Comparison of ENCODE assay signal across 16 cellular contexts in genomic region chr15:83753872-83754493, GRCh38.
DNase-seq lines count a peak whose midpoint lies in the region; ATAC-seq and TF ChIP-seq lines count a peak whose summit lies in the region.
"Had no signal": no experiment of that assay in that cellular context is flagged by ENCODE, and none has a peak within 500 bp of the region (broad histone marks: within the 10 kb centered on the region; RNA-seq: fewer than 3 reads in every experiment).

No MANE protein-coding gene starts in this region.

- DNase-seq in right cardiac atrium (no peak), right atrium auricular region (ENCODE audit: low spot score) (no peak), epithelial cell of prostate (ENCODE audit: low read depth, low spot score) (peak; percentile 61), prostate gland (ENCODE audit: low spot score) (peak; percentile 8), mesothelial cell of epicardium (ENCODE audit: low spot score in 2 of 2, unreplicated experiment in 2 of 2) (no peak), anterior cingulate cortex (lab: John Stamatoyannopoulos, UW) (no peak), nucleus accumbens (lab: John Stamatoyannopoulos, UW) (no peak)
- DNase-seq: CD8-positive, alpha-beta T cell; DMS79 treated with DMSO at 0.1 percent for 48 hours; NCI-H1105; NCI-H2081; NCI-H2171 treated with DMSO at 0.1 percent for 48 hours; NK-92 treated with Interleukin-12 subunit alpha and Interleukin-12 subunit beta, amount 100 ng/mL, for 24 hours; SHP77 had no signal

- no peak overlapping the region for H3K27ac Mint-ChIP-seq in mesothelial cell of epicardium
- H3K27ac Mint-ChIP-seq: CD8-positive, alpha-beta T cell had no signal

- TF ChIP-seq POLR2A in prostate gland (IDR thresholded peaks at IDR 0.05): no peak

- H3K4me3 ChIP-seq in right cardiac atrium (ENCODE audit: low read length) (no peak overlapping the region), right atrium auricular region (no peak overlapping the region), prostate gland (no peak overlapping the region)
- H3K4me3 ChIP-seq: BLaER1 treated with 17β-estradiol and CSF1 and Interleukin-3, amounts not matched to agents 10 nM and 100 nM; K562 had no signal

- H3K27me3 ChIP-seq in right cardiac atrium (ENCODE audit: control insufficient read depth, insufficient read depth) (no peaks in the 10 kb centered on the region), right atrium auricular region (no peaks in the 10 kb centered on the region), prostate gland (replicated peaks; ENCODE audit: insufficient read depth) (no peaks in the 10 kb centered on the region)
- H3K27me3 ChIP-seq: BLaER1 treated with 17β-estradiol and CSF1 and Interleukin-3, amounts not matched to agents 10 nM and 100 nM had no signal

- H3K9me3 ChIP-seq in right cardiac atrium (ENCODE audit: control insufficient read depth, low read length) (no peaks in the 10 kb centered on the region), right atrium auricular region (peaks cover 0 to 4% of the 10 kb centered on the region in 2 donors), prostate gland (no peaks in the 10 kb centered on the region)

- H3K9me3 Mint-ChIP-seq in mesothelial cell of epicardium: peaks cover 15% of the 10 kb centered on the region

- 67% methylated on average over 6 of the region's 6 CpGs for WGBS in right cardiac atrium
- 36% methylated on average over 6 of the region's 6 CpGs for WGBS in prostate gland

- H3K4me1 Mint-ChIP-seq in mesothelial cell of epicardium: peaks cover 13% of the 10 kb centered on the region

- H3K36me3 ChIP-seq in right atrium auricular region (no peaks in the 10 kb centered on the region), prostate gland (no peaks in the 10 kb centered on the region)
- H3K36me3 ChIP-seq: BLaER1 treated with 17β-estradiol and CSF1 and Interleukin-3, amounts not matched to agents 10 nM and 100 nM had no signal

- intact Hi-C loops in right cardiac atrium (cut with DNase I): no loop called here
- intact Hi-C loops in prostate gland (cut with DNase I): no loop called here

- peak in 1 of 2 donors; percentile 43 for ATAC-seq in right cardiac atrium
- ATAC-seq: CD8-positive, alpha-beta T cell; K562 had no signal

- H3K4me1 ChIP-seq in right cardiac atrium (ENCODE audit: control insufficient read depth, insufficient read depth, low read length) (no peaks in the 10 kb centered on the region), right atrium auricular region (peaks cover 0 to 5% of the 10 kb centered on the region in 2 donors), prostate gland (replicated peaks) (no peaks in the 10 kb centered on the region)

- no peak for TF ChIP-seq CTCF in right atrium auricular region (IDR thresholded peaks at IDR 0.05)
- TF ChIP-seq CTCF in prostate gland (IDR thresholded peaks at IDR 0.05): no peak
- no peak for TF ChIP-seq CTCF in mesothelial cell of epicardium (IDR thresholded peaks at IDR 0.05; ENCODE audit: unreplicated experiment)

- H3K27me3 Mint-ChIP-seq in mesothelial cell of epicardium (ENCODE audit: low read depth): peaks cover 17% of the 10 kb centered on the region

- H3K36me3 Mint-ChIP-seq in mesothelial cell of epicardium: peaks cover 9% of the 10 kb centered on the region
- H3K36me3 Mint-ChIP-seq: CD8-positive, alpha-beta T cell had no signal

- H3K27ac ChIP-seq in right cardiac atrium (ENCODE audit: low read length) (peak overlapping the region; percentile 8), right atrium auricular region (peak overlapping the region in 1 of 2 donors; percentile 9), epithelial cell of prostate (peak overlapping the region; percentile 2), prostate gland (no peak overlapping the region)
- H3K27ac ChIP-seq: BLaER1 treated with 17β-estradiol and CSF1 and Interleukin-3, amounts not matched to agents 10 nM and 100 nM had no signal

- no peak overlapping the region for H3K4me3 Mint-ChIP-seq in mesothelial cell of epicardium
- H3K4me3 Mint-ChIP-seq: CD8-positive, alpha-beta T cell had no signal

Comparison
In these comparisons a context has a peak if more than half of its experiments do, and no peak if none do; other contexts are left out.
1. DNase-seq: peak in epithelial cell of prostate (single experiment) and prostate gland (single experiment); none in right cardiac atrium (0 of 3), right atrium auricular region (single experiment), mesothelial cell of epicardium (0 of 2), anterior cingulate cortex (0 of 58) and nucleus accumbens (0 of 56).
2. H3K27ac ChIP-seq: peak in right cardiac atrium (single experiment) and epithelial cell of prostate (single experiment); none in prostate gland (0 of 2).